Comparison of ENCODE assay signal across 25 cellular contexts in the genomic region with DNA sequence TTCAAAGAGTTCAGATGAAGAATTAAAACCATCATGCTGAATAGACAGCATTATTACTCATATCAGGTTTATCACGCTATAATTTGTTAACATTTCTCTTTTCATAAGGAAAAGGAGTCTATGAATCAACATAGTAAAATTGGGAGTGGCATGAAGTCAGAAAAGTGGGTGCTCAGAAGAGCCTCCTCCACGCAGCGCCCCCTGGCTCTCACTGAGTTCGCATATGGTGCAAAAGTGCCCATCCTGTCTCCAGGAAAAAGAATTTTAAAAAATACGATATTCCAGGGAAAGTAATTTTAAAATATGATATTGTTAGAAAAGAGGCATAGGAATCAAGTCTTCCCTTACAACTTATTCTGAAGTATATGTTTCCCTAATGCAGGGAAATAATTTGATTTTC.
"Had no signal": no experiment of that assay in that cellular context is flagged by ENCODE, and none has a peak within 500 bp of the region (broad histone marks: within the 10 kb centered on the region; RNA-seq: fewer than 3 reads in every experiment).

No MANE protein-coding gene starts in this region.

- H3K27ac Mint-ChIP-seq: activated B cell treated with CpG ODN at 0.5 μM for 24 hours; activated CD4-positive, alpha-beta T cell treated with anti-CD3 and anti-CD28 coated beads, Interleukin-2, amount 10 ng/mL, durations not matched to agents 24 days and 14 days; activated CD8-positive, alpha-beta memory T cell treated with anti-CD3 and anti-CD28 coated beads, Interleukin-2, amount 10 ng/mL, durations not matched to agents 7 days and 5 days; activated naive CD4-positive, alpha-beta T cell treated with anti-CD3 and anti-CD28 coated beads, Interleukin-2, amount 50 U/mL, for 72 hours; activated naive CD8-positive, alpha-beta T cell treated with anti-CD3 and anti-CD28 coated beads, Interleukin-2, amount 50 U/mL, for 24 hours; brain; T-helper 1 cell treated with Interleukin-12 subunit alpha and Interleukin-12 subunit beta and Interleukin-4 antibody, amounts not matched to agents 30 μg/mL and 1 μg/mL, for 36 hours had no signal

- H3K4me3 ChIP-seq: ascending aorta had no signal

- H3K27me3 ChIP-seq: ascending aorta had no signal

- H3K27me3 Mint-ChIP-seq: activated B cell treated with CpG ODN at 0.5 μM for 24 hours; activated CD4-positive, alpha-beta T cell treated with anti-CD3 and anti-CD28 coated beads, Interleukin-2, amount 10 ng/mL, durations not matched to agents 24 days and 14 days; activated CD8-positive, alpha-beta memory T cell treated with anti-CD3 and anti-CD28 coated beads, Interleukin-2, amount 10 ng/mL, durations not matched to agents 7 days and 5 days had no signal

- H3K4me1 Mint-ChIP-seq: activated B cell treated with CpG ODN at 0.5 μM for 24 hours; activated CD4-positive, alpha-beta T cell treated with anti-CD3 and anti-CD28 coated beads, Interleukin-2, amount 10 ng/mL, durations not matched to agents 24 days and 14 days; activated CD8-positive, alpha-beta memory T cell treated with anti-CD3 and anti-CD28 coated beads, Interleukin-2, amount 10 ng/mL, durations not matched to agents 7 days and 5 days; activated naive CD8-positive, alpha-beta T cell treated with anti-CD3 and anti-CD28 coated beads, Interleukin-2, amount 50 U/mL, for 24 hours had no signal

- H3K4me3 Mint-ChIP-seq: activated B cell treated with CpG ODN at 0.5 μM for 24 hours; activated CD4-positive, alpha-beta T cell treated with anti-CD3 and anti-CD28 coated beads, Interleukin-2, amount 10 ng/mL, durations not matched to agents 24 days and 14 days; activated CD8-positive, alpha-beta memory T cell treated with anti-CD3 and anti-CD28 coated beads, Interleukin-2, amount 10 ng/mL, durations not matched to agents 7 days and 5 days; activated naive CD8-positive, alpha-beta T cell treated with anti-CD3 and anti-CD28 coated beads, Interleukin-2, amount 50 U/mL, for 24 hours; activated T-cell treated with anti-CD3 and anti-CD28 coated beads, Interleukin-2, amount 50 U/mL, for 4 hours; brain; T-helper 1 cell treated with Interleukin-12 subunit alpha and Interleukin-12 subunit beta and Interleukin-4 antibody, amounts not matched to agents 30 μg/mL and 1 μg/mL, for 36 hours had no signal

- H3K9me3 Mint-ChIP-seq: activated T-cell treated with anti-CD3 and anti-CD28 coated beads, Interleukin-2, amount 50 U/mL, for 4 hours had no signal

- H3K9me3 ChIP-seq: ascending aorta had no signal

- H3K36me3 ChIP-seq: ascending aorta had no signal

- ATAC-seq: activated CD8-positive, alpha-beta memory T cell treated with anti-CD3 and anti-CD28 coated beads, Interleukin-2, amount 10 ng/mL, durations not matched to agents 7 days and 5 days; activated naive CD4-positive, alpha-beta T cell treated with anti-CD3 and anti-CD28 coated beads, Interleukin-2, amount 50 U/mL, for 72 hours; activated naive CD8-positive, alpha-beta T cell treated with anti-CD3 and anti-CD28 coated beads, Interleukin-2, amount 50 U/mL, for 24 hours; activated T-cell treated with anti-CD3 and anti-CD28 coated beads, Interleukin-2, amount 50 U/mL, for 4 hours; Panc1 had no signal

- H3K4me1 ChIP-seq: ascending aorta had no signal

- DNase-seq: activated B cell treated with CpG ODN at 0.5 μM for 24 hours; activated CD4-positive, alpha-beta T cell treated with anti-CD3 and anti-CD28 coated beads for 1 hour; activated CD4-positive, alpha-beta T cell treated with anti-CD3 and anti-CD28 coated beads, Interleukin-2, amount 10 ng/mL, durations not matched to agents 24 days and 14 days; activated CD4-positive, alpha-beta T cell treated with anti-CD3 and anti-CD28 coated beads, Interleukin-2, amount 50 U/mL, for 48 hours; activated CD8-positive, alpha-beta memory T cell treated with anti-CD3 and anti-CD28 coated beads, Interleukin-2, amount 10 ng/mL, durations not matched to agents 7 days and 5 days; activated effector memory CD4-positive, alpha-beta T cell treated with anti-CD3 and anti-CD28 coated beads, Interleukin-2, amount 50 U/mL, for 16 hours; activated naive CD4-positive, alpha-beta T cell treated with Interleukin-2 at 50 U/mL for 16 hours; activated naive CD8-positive, alpha-beta T cell treated with anti-CD3 and anti-CD28 coated beads, Interleukin-2, amount 50 U/mL, for 24 hours; activated T-cell treated with anti-CD3 and anti-CD28 coated beads, Interleukin-2, amount 50 U/mL, for 4 hours; amniotic stem cell; Karpas-422; NCI-H146; NCI-H2029; NCI-H345; NCI-H510A; NCI-H526 treated with DMSO at 0.1 percent for 48 hours; NCI-H82; OCI-M1; RPMI8226; SHP77 had no signal

- H3K27ac ChIP-seq: ascending aorta had no signal

- H3K36me3 Mint-ChIP-seq: activated CD8-positive, alpha-beta memory T cell treated with anti-CD3 and anti-CD28 coated beads, Interleukin-2, amount 10 ng/mL, durations not matched to agents 7 days and 5 days; activated naive CD4-positive, alpha-beta T cell treated with anti-CD3 and anti-CD28 coated beads, Interleukin-2, amount 50 U/mL, for 72 hours; brain had no signal
